6 cellular contexts compared by ENCODE assay signal in genomic region chr17:79350516-79350915, GRCh38.
"Had no signal": no experiment of that assay in that cellular context is flagged by ENCODE, and none has a peak within 500 bp of the region (broad histone marks: within the 10 kb centered on the region; RNA-seq: fewer than 3 reads in every experiment).

No MANE protein-coding gene starts in this region.

- H3K4me3 Mint-ChIP-seq: GM23338, H9 had no signal

- H3K4me2 ChIP-seq: GM23338 had no signal

- H3K27ac ChIP-seq: HL-60 had no signal

- H2AFZ ChIP-seq: GM23338 had no signal

- DNase-seq: H9, HCEC 1CT, IMR-90 had no signal

- ATAC-seq: GM23338, K562 had no signal

- H3K4me3 ChIP-seq: GM23338, K562 had no signal

- H3K27ac Mint-ChIP-seq: GM23338 had no signal
